20 cellular contexts compared by ENCODE assay signal in the genomic region with DNA sequence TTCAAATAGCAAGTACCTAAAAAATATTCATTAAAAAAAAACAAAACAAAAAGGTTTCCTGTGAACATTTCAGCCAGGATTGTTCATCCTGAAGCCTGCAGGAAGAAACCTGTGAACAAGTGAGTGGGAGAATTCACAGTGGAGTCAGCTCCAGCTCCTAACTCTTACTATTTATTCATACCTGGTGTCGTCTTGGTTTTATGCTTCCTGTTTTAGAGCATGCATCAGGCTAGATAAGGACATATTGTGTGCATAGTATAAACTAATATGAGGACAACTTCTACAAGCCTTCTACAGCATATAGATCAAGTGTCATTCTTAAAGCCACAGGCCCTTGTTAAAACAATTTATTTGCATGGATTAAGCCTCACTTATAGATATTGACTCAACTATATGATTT.
"Had no signal": no experiment of that assay in that cellular context is flagged by ENCODE, and none has a peak within 500 bp of the region (broad histone marks: within the 10 kb centered on the region; RNA-seq: fewer than 3 reads in every experiment).

No MANE protein-coding gene starts in this region.

- H3K9me3 ChIP-seq: spleen, tibial nerve had no signal

- H3K4me1 ChIP-seq: tibial nerve had no signal

- H3K4me3 ChIP-seq: spleen, tibial nerve had no signal

- H3K27ac ChIP-seq: spleen, tibial nerve had no signal

- DNase-seq: activated CD4-positive, alpha-beta T cell treated with anti-CD3 and anti-CD28 coated beads for 36 hours; activated CD4-positive, CD25-positive, alpha-beta regulatory T cell; activated naive CD4-positive, alpha-beta T cell treated with Interleukin-2 at 50 U/mL for 16 hours; activated T-cell treated with anti-CD3 and anti-CD28 coated beads for 4 hours; activated T-cell treated with anti-CD3 and anti-CD28 coated beads, Interleukin-2, amount 50 U/mL, for 72 hours; anterior cingulate cortex; effector CD4-positive, alpha-beta T cell; islet precursor cell; left ventricle myocardium superior; mammary epithelial cell; naive B cell; posterior cingulate gyrus; right cardiac atrium; spleen; stimulated activated naive CD4-positive, alpha-beta T cell; T-helper 2 cell had no signal

- FAIRE-seq: bronchial epithelial cell, endometrium, frontal cortex had no signal

- H3K36me3 ChIP-seq: spleen, tibial nerve had no signal

- H3K27me3 ChIP-seq: spleen, tibial nerve had no signal

- ATAC-seq: activated CD4-positive, alpha-beta T cell treated with anti-CD3 and anti-CD28 coated beads for 36 hours; activated T-cell treated with anti-CD3 and anti-CD28 coated beads, Interleukin-2, amount 50 U/mL, for 72 hours; left ventricle myocardium superior; right cardiac atrium had no signal
